In genomic region chr18:58609536-58609993, GRCh38 we compare ENCODE assay signal across 10 cellular contexts. TPM values are rescaled to one million over a fixed set of nuclear protein-coding genes. Genes with fewer than 3 reads are reported as not detected.
DNase-seq lines count a peak whose midpoint lies in the region; ATAC-seq, FAIRE-seq and TF ChIP-seq lines count a peak whose summit lies in the region.
"Had no signal": no experiment of that assay in that cellular context is flagged by ENCODE, and none has a peak within 500 bp of the region (broad histone marks: within the 10 kb centered on the region; RNA-seq: fewer than 3 reads in every experiment).

No MANE protein-coding gene starts in this region.

- no peak overlapping the region for H2BK120ac ChIP-seq in neuronal stem cell (ENCODE audit: low read depth, low read length)

- H3K27me3 Mint-ChIP-seq in activated CD8-positive, alpha-beta memory T cell treated with anti-CD3 and anti-CD28 coated beads, Interleukin-2, amount 10 ng/mL, durations not matched to agents 7 days and 5 days: peaks cover 21% of the 10 kb centered on the region
- peaks cover 4% of the 10 kb centered on the region for H3K27me3 Mint-ChIP-seq in GM23338 (ENCODE audit: insufficient read depth, low read depth, poor library complexity)

- H3K27ac ChIP-seq in GM23338 (ENCODE audit: low read depth): no peak overlapping the region
- H3K27ac ChIP-seq in neuronal stem cell (replicated peaks; ENCODE audit: low read length): no peak overlapping the region

- H3K9me3 ChIP-seq in neuronal stem cell (replicated peaks in 1 of 2; ENCODE audit: control insufficient read depth in 2 of 2, insufficient read depth in 1 of 2, low read depth in 1 of 2, low read length in 2 of 2): no peaks in the 10 kb centered on the region

- H4K8ac ChIP-seq in neuronal stem cell (ENCODE audit: low read depth, low read length): no peak overlapping the region

- no peak overlapping the region for H2AK5ac ChIP-seq in neuronal stem cell (ENCODE audit: low read depth, low read length)

- H3K18ac ChIP-seq in neuronal stem cell (ENCODE audit: low read length): no peak overlapping the region

- no peaks in the 10 kb centered on the region for H3F3A ChIP-seq in GM23338 (replicated peaks; ENCODE audit: low read depth)

- H3K27ac Mint-ChIP-seq in activated CD8-positive, alpha-beta memory T cell treated with anti-CD3 and anti-CD28 coated beads, Interleukin-2, amount 10 ng/mL, durations not matched to agents 7 days and 5 days: no peak overlapping the region
- no peak overlapping the region for H3K27ac Mint-ChIP-seq in GM23338

- no peak overlapping the region for H3K4me3 Mint-ChIP-seq in activated CD8-positive, alpha-beta memory T cell treated with anti-CD3 and anti-CD28 coated beads, Interleukin-2, amount 10 ng/mL, durations not matched to agents 7 days and 5 days
- H3K4me3 Mint-ChIP-seq in GM23338: no peak overlapping the region

- CTCF ChIA-PET in activated CD8-positive, alpha-beta memory T cell treated with anti-CD3 and anti-CD28 coated beads, Interleukin-2, amount 10 ng/mL, durations not matched to agents 7 days and 5 days (lab: Charles Lee): interaction anchor here (0.7 kb wide), 1 partner anchor 154 kb away, joined by 3 read pairs; no protein-coding TSS in a partner anchor

- H3K4me1 Mint-ChIP-seq in activated CD8-positive, alpha-beta memory T cell treated with anti-CD3 and anti-CD28 coated beads, Interleukin-2, amount 10 ng/mL, durations not matched to agents 7 days and 5 days: peaks cover 18% of the 10 kb centered on the region
- peaks cover 34% of the 10 kb centered on the region for H3K4me1 Mint-ChIP-seq in GM23338

- peak; percentile 27 for ATAC-seq in activated CD8-positive, alpha-beta memory T cell treated with anti-CD3 and anti-CD28 coated beads, Interleukin-2, amount 10 ng/mL, durations not matched to agents 7 days and 5 days
- no peak for ATAC-seq in GM23338

- H3K36me3 ChIP-seq in GM23338 (ENCODE audit: insufficient read depth) (no peaks in the 10 kb centered on the region), neuronal stem cell (replicated peaks in 1 of 2; ENCODE audit: control insufficient read depth in 2 of 2, insufficient read depth in 2 of 2, low read length in 2 of 2) (no peaks in the 10 kb centered on the region)

- no peak overlapping the region for H2BK12ac ChIP-seq in neuronal stem cell (ENCODE audit: low read length)

- H3K79me1 ChIP-seq in neuronal stem cell (ENCODE audit: low read depth, low read length): no peaks in the 10 kb centered on the region

- no peak overlapping the region for H4K91ac ChIP-seq in neuronal stem cell (ENCODE audit: low read depth, low read length, poor library complexity)

- H3K4me3 ChIP-seq in GM23338 (no peak overlapping the region), neuronal stem cell (ENCODE audit: low read length in 2 of 2) (no peak overlapping the region)

- in situ Hi-C loops in ACHN (cut with HindIII; ENCODE audit: low pct_ligation_motif_present, low pct_unique_long_range_greater_than_20kb, low sequenced_read_pairs): no loop called here

- H2BK15ac ChIP-seq in neuronal stem cell (ENCODE audit: low read length): no peak overlapping the region

- H3K27me3 ChIP-seq in GM23338 (ENCODE audit: insufficient read depth) (no peaks in the 10 kb centered on the region), neuronal stem cell (ENCODE audit: control insufficient read depth in 3 of 3, insufficient read depth in 3 of 3, low read depth in 1 of 3, low read length in 3 of 3) (no peaks in the 10 kb centered on the region)

- no peak overlapping the region for H3K23ac ChIP-seq in neuronal stem cell (ENCODE audit: low read depth, low read length, poor library complexity)

- H2AFZ ChIP-seq in GM23338 (peak overlapping the region; percentile 73; the same call in 1 of the 2 replicates), neuronal stem cell (ENCODE audit: low read length) (peak overlapping the region; percentile 41)

- H3K36me3 Mint-ChIP-seq in activated CD8-positive, alpha-beta memory T cell treated with anti-CD3 and anti-CD28 coated beads, Interleukin-2, amount 10 ng/mL, durations not matched to agents 7 days and 5 days: no peaks in the 10 kb centered on the region
- H3K36me3 Mint-ChIP-seq in GM23338 (ENCODE audit: low read depth): no peaks in the 10 kb centered on the region

- no peak for TF ChIP-seq POLR2A in H54 (IDR thresholded peaks at IDR 0.05; ENCODE audit: low read depth, low read length)

- H3K14ac ChIP-seq in neuronal stem cell (ENCODE audit: low read length): no peak overlapping the region

- H3K4me2 ChIP-seq in GM23338 (no peak overlapping the region), neuronal stem cell (ENCODE audit: insufficient read depth, low read length, poor library complexity, severe bottlenecking) (no peak overlapping the region)

- H3K4ac ChIP-seq in neuronal stem cell (ENCODE audit: low read length): no peak overlapping the region

- H4K20me1 ChIP-seq in GM23338 (replicated peaks; ENCODE audit: insufficient read depth): no peaks in the 10 kb centered on the region

- no peaks in the 10 kb centered on the region for H3K9me3 Mint-ChIP-seq in activated CD8-positive, alpha-beta memory T cell treated with anti-CD3 and anti-CD28 coated beads, Interleukin-2, amount 10 ng/mL, durations not matched to agents 7 days and 5 days (ENCODE audit: low read depth)
- no peaks in the 10 kb centered on the region for H3K9me3 Mint-ChIP-seq in GM23338

- WGBS in neuronal stem cell (ENCODE audit: extremely low coverage in 2 of 2, insufficient read length in 2 of 2, insufficient replicate concordance in 1 of 2), 2 donors: no CpG with 5 or more reads among the region's 6 CpGs

- H3K4me1 ChIP-seq in GM23338 (ENCODE audit: insufficient read depth) (peaks cover 26% of the 10 kb centered on the region), neuronal stem cell (ENCODE audit: control insufficient read depth in 2 of 2, insufficient read depth in 1 of 2, low read depth in 1 of 2, low read length in 2 of 2) (peaks cover 12 to 20% of the 10 kb centered on the region in 2 donors)

- no peaks in the 10 kb centered on the region; the same call in 1 of the 2 replicates for H3K9me2 ChIP-seq in GM23338 (ENCODE audit: insufficient read depth)

- no peak for DNase-seq in activated CD8-positive, alpha-beta memory T cell treated with anti-CD3 and anti-CD28 coated beads, Interleukin-2, amount 10 ng/mL, durations not matched to agents 7 days and 5 days
- no peak for DNase-seq in activated CD8-positive, alpha-beta memory T cell treated with anti-CD3 and anti-CD28 coated beads, Interleukin-2, amount 50 U/mL, for 48 hours
- DNase-seq in GM23338 (ENCODE audit: low spot score): no peak
- DNase-seq in NOMO-1 treated with dmso at 0.1 percent for 144 hours (lab: John Stamatoyannopoulos, UW; ENCODE audit: unreplicated experiment): peak; percentile 66
- DNase-seq in neuronal stem cell (ENCODE audit: low spot score): no peak
- no peak for DNase-seq in ACHN
- DNase-seq in epidermal melanocyte (ENCODE audit: insufficient read length, low spot score): no peak
- no peak for DNase-seq in H54 (ENCODE audit: insufficient read length, low spot score)

- no peak overlapping the region for H2BK5ac ChIP-seq in neuronal stem cell (ENCODE audit: low read length)

- no peaks in the 10 kb centered on the region for H3K79me2 ChIP-seq in GM23338 (replicated peaks; ENCODE audit: insufficient read depth)

- no peak for FAIRE-seq in H54 (lab: Jason Lieb, UNC)
- FAIRE-seq: RCC 7860 had no signal

- H3K9ac ChIP-seq in neuronal stem cell (ENCODE audit: low read depth, low read length, poor library complexity): no peak overlapping the region

- TF ChIP-seq CTCF in GM23338 (conservative IDR thresholded peaks at IDR 0.05; ENCODE audit: low read depth in 2 of 2): no peak

TF ChIP-seq in GM23338, 12 proteins besides CTCF, POLR2A, EP300 and RAD21 (continues in another document):
- TF ChIP-seq JUNB (IDR thresholded peaks at IDR 0.05; ENCODE audit: unreplicated experiment): no peak
- no peak for TF ChIP-seq EZH2phosphoT487 (IDR thresholded peaks at IDR 0.05; ENCODE audit: unreplicated experiment)
- TF ChIP-seq REST (IDR thresholded peaks at IDR 0.05; ENCODE audit: unreplicated experiment): no peak
- no peak for TF ChIP-seq ETS1 (IDR thresholded peaks at IDR 0.05)

RNA-seq across cellular contexts. Expression of gene ALPK2, which starts 19.3 kb away (rescaled TPM):
- total RNA-seq in activated CD8-positive, alpha-beta memory T cell treated with anti-CD3 and anti-CD28 coated beads, Interleukin-2, amount 10 ng/mL, durations not matched to agents 7 days and 5 days: under 1 TPM in 1 of 2 experiments, not detected in 1; 0.33 TPM
- 0.03 and 1.4 TPM in 2 replicates for total RNA-seq in GM23338 (2014; rRNA removed; shearing (Covaris generic))
- 0.14 and 0.23 TPM in 2 replicates for polyA plus RNA-seq in GM23338 (2016; fragmentation: Nextera tagmentation; extraction: Ambion mirVana)
- polyA plus RNA-seq in neuronal stem cell (2013, experiment 1 of 2): 0.28 TPM
- 0.21 TPM for polyA plus RNA-seq in neuronal stem cell (2013, experiment 2 of 2)
- total RNA-seq: pulmonary artery endothelial cell had no signal
